In genomic region chr2:40611196-40611595, GRCh38 we compare ENCODE assay signal across 27 cellular contexts.
"Had no signal": no experiment of that assay in that cellular context is flagged by ENCODE, and none has a peak within 500 bp of the region (broad histone marks: within the 10 kb centered on the region; RNA-seq: fewer than 3 reads in every experiment).

No MANE protein-coding gene starts in this region.

- H3K27ac ChIP-seq: breast epithelium had no signal

- H3K4me3 ChIP-seq: breast epithelium, MG63 had no signal

- DNase-seq: activated B cell treated with CpG ODN at 0.5 μM for 24 hours; activated CD4-positive, alpha-beta memory T cell treated with anti-CD3 and anti-CD28 coated beads for 36 hours; activated CD4-positive, alpha-beta T cell treated with anti-CD3 and anti-CD28 coated beads for 1 hour; activated CD4-positive, alpha-beta T cell treated with anti-CD3 and anti-CD28 coated beads, Interleukin-2, amount 10 ng/mL, durations not matched to agents 24 days and 14 days; activated CD8-positive, alpha-beta memory T cell treated with anti-CD3 and anti-CD28 coated beads for 24 hours; activated gamma-delta T cell; activated naive CD4-positive, alpha-beta T cell treated with anti-CD3 and anti-CD28 coated beads for 36 hours; activated T-cell treated with anti-CD3 and anti-CD28 coated beads, Interleukin-2, amount 50 U/mL, for 4 hours; anterior cingulate cortex; caudate nucleus; MG63; MV-4-11; NCI-H1092 treated with DMSO at 0.1 percent for 48 hours; NCI-H1417 treated with DMSO at 0.1 percent for 48 hours; NCI-H1694; NCI-H2029; NCI-H2107; NCI-H2171 treated with DMSO at 0.1 percent for 48 hours; NCI-H345; NCI-H510A; NCI-H526 treated with DMSO at 0.1 percent for 48 hours; PC-3; SIG-M5; T-cell; T-helper 2 cell; T1000 had no signal

- H3K4me1 ChIP-seq: breast epithelium had no signal

- H3K27me3 ChIP-seq: breast epithelium, MG63 had no signal

- H3K9me3 ChIP-seq: MG63 had no signal

- H3K36me3 ChIP-seq: breast epithelium, MG63 had no signal
